1 cellular context compared by ENCODE assay signal in genomic region chr14:94292872-94293577, GRCh38.
TF ChIP-seq lines count a peak whose summit lies in the region.

Gene SERPINA10 (minus strand): TSS chr14:94293268. CDS start chr14:94290593, 2,675 bp downstream.

TF ChIP-seq in SK-N-SH treated with all-trans-retinoic acid at 6 μM for 48 hours, 23 proteins besides CTCF, POLR2A, EP300 and RAD21 (continued from another document):
- TF ChIP-seq ARNTL (CRISPR knock-in tag; IDR thresholded peaks at IDR 0.05; ENCODE audit: borderline replicate concordance, low read depth), result no peak
- TF ChIP-seq RARB (CRISPR knock-in tag; IDR thresholded peaks at IDR 0.05), result no peak
- TF ChIP-seq ZC3H10 (CRISPR knock-in tag; IDR thresholded peaks at IDR 0.05), result no peak
- TF ChIP-seq ZFP30 (CRISPR knock-in tag; IDR thresholded peaks at IDR 0.05), result no peak
- no peak for TF ChIP-seq CSDC2 (CRISPR knock-in tag; IDR thresholded peaks at IDR 0.05)
TF ChIP-seq in SK-N-SH treated with all-trans-retinoic acid at 6 μM for 48 hours: peak in this region for 0.
